Comparison of ENCODE assay signal across 18 cellular contexts in the genomic region with DNA sequence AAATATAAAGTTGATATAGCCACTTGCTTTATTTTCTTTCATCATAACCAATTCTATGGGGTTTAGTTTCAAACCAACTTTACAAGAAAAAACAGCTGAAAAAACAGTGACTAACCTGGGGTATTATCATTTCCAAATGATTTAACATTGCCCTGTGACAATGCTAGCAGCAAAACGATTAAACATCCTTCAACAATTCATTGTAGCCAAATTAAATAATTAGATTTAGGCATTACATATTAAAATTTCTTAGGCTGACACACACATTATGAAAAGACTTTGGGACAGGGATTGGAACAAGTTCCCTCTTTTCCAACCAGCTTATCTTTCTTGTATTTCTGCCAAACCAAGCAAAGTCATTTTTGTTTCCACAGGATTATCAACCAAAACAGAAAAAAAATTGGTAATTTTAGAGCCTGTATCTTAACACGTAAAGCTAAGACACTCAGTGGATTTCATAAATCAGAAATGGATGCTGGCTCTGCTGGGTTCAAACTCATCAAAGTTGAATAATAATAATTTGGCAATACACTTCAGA.
DNase-seq lines count a peak whose midpoint lies in the region; ATAC-seq and TF ChIP-seq lines count a peak whose summit lies in the region.
"Had no signal": no experiment of that assay in that cellular context is flagged by ENCODE, and none has a peak within 500 bp of the region (broad histone marks: within the 10 kb centered on the region; RNA-seq: fewer than 3 reads in every experiment).

No MANE protein-coding gene starts in this region.

- TF ChIP-seq CTCF in astrocyte of the spinal cord (IDR thresholded peaks at IDR 0.05; ENCODE audit: low read depth, low read length): no peak

- H3K27ac ChIP-seq in ACC112 (ENCODE audit: low read depth, low read length): peak overlapping the region; percentile 65
- no peak overlapping the region for H3K27ac ChIP-seq in right cardiac atrium (ENCODE audit: low read length)
- H3K27ac ChIP-seq: transverse colon had no signal

- peak overlapping the region; percentile 58 for H2AFZ ChIP-seq in ACC112 (ENCODE audit: low read length, unreplicated experiment)

- peak; percentile 2 for DNase-seq in HT1080 (ENCODE audit: low read depth)
- peak; percentile 73 for DNase-seq in astrocyte of the spinal cord (ENCODE audit: low read depth, low spot score)
- DNase-seq in right cardiac atrium: no peak
- DNase-seq in left colon: no peak
- DNase-seq in NCI-H187 treated with DMSO at 0.1 percent for 48 hours (lab: John Stamatoyannopoulos, UW): no peak
- DNase-seq in COLO829 (ENCODE audit: low spot score): no peak
- DNase-seq: activated CD4-positive, alpha-beta T cell treated with anti-CD3 and anti-CD28 coated beads, Interleukin-2, amount 50 U/mL, for 48 hours; activated T-cell treated with anti-CD3 and anti-CD28 coated beads, Interleukin-2, amount 50 U/mL, for 4 hours; islet precursor cell; NCI-H2029; NCI-H748 treated with DMSO at 0.1 percent for 48 hours; occipital lobe; transverse colon had no signal

- no peaks in the 10 kb centered on the region for H3K79me2 ChIP-seq in ACC112 (ENCODE audit: control insufficient read depth, insufficient read depth, low read length, unreplicated experiment)

- peak; percentile 68 to 77 for ATAC-seq in right cardiac atrium
- ATAC-seq in HG03196 (IDR thresholded peaks at IDR 0.05; ENCODE audit: unreplicated experiment): no peak
- ATAC-seq in left colon: no peak
- ATAC-seq: activated naive CD4-positive, alpha-beta T cell treated with anti-CD3 and anti-CD28 coated beads, Interleukin-2, amount 50 U/mL, for 72 hours; activated T-cell treated with anti-CD3 and anti-CD28 coated beads, Interleukin-2, amount 50 U/mL, for 4 hours; Panc1; stimulated activated effector memory CD8-positive, alpha-beta T cell treated with anti-CD3 and anti-CD28 coated beads, Interleukin-12 subunit alpha, Interleukin-12 subunit beta, amount 100 ng/mL, for 72 hours had no signal

- intact Hi-C loops in right cardiac atrium (cut with DNase I) (no loop called here), left colon (cut with DNase I, micrococcal nuclease) (no loop called here)

- peaks cover 40% of the 10 kb centered on the region for H3K4me1 ChIP-seq in ACC112 (ENCODE audit: control insufficient read depth, insufficient read depth, low read length, unreplicated experiment)
- H3K4me1 ChIP-seq in right cardiac atrium (ENCODE audit: control insufficient read depth, insufficient read depth, low read length): no peaks in the 10 kb centered on the region
- H3K4me1 ChIP-seq: transverse colon had no signal

- H3K4me3 ChIP-seq in ACC112 (ENCODE audit: low read depth, low read length) (0 out of 2 replicates have a peak overlapping the region, but pooled peaks have one; percentile 31), astrocyte of the spinal cord (ENCODE audit: low read depth, low read length) (no peak overlapping the region), right cardiac atrium (ENCODE audit: low read length) (no peak overlapping the region)
- H3K4me3 ChIP-seq: transverse colon had no signal

- WGBS in right cardiac atrium: 28% methylated on average over 2 of the region's 2 CpGs

- H3K27me3 ChIP-seq in ACC112 (ENCODE audit: insufficient read depth, low read length) (no peaks in the 10 kb centered on the region), right cardiac atrium (ENCODE audit: control insufficient read depth, insufficient read depth) (no peaks in the 10 kb centered on the region)
- H3K27me3 ChIP-seq: transverse colon had no signal

- no peaks in the 10 kb centered on the region for H3K36me3 ChIP-seq in ACC112 (ENCODE audit: insufficient read depth, low read length)
- H3K36me3 ChIP-seq: transverse colon had no signal

- H3K9me3 ChIP-seq in right cardiac atrium (ENCODE audit: control insufficient read depth, low read length): no peaks in the 10 kb centered on the region
- H3K9me3 ChIP-seq: transverse colon had no signal

- in situ Hi-C loops in astrocyte of the spinal cord (cut with HindIII; ENCODE audit: low sequenced_read_pairs): no loop called here

Comparison
In these comparisons a context has a peak if more than half of its experiments do, and no peak if none do; other contexts are left out.
1. DNase-seq: peak in HT1080 (single experiment) and astrocyte of the spinal cord (single experiment); none in right cardiac atrium (0 of 3), left colon (0 of 2), NCI-H187 treated with DMSO at 0.1 percent for 48 hours (single experiment) and COLO829 (single experiment).
2. ATAC-seq: peak in right cardiac atrium (2 of 2); none in HG03196 (single experiment) and left colon (single experiment).